7 cellular contexts compared by ENCODE assay signal in the genomic region with DNA sequence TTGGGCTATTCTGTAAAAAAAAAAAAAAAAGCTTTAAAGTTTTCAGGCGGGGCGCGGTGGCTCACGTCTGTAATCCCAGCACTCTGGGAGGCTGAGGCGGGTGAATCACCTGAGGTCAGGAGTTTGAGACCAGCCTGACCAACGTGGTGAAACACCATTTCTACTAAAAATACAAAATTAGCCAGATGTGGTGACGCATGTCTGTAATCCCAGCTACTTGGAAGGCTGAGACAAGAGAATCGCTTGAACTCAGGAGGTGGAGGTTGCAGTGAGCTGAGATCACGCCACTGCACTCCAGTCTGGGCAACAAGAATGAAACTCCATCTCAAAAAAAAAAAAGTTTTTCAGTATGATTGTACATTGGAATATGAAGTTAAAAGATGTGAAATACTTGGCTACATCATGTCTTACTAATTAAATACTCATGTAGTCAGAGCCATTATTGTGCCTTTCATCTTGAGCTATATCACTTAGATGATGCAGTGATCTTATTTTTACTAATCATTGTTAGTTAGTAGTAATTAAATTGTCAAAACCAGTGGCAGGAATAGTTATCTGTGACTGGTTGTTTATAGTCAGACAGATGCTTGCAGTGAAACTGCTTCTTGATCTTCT.
DNase-seq lines count a peak whose midpoint lies in the region; ATAC-seq and TF ChIP-seq lines count a peak whose summit lies in the region.
"Not testable (repeated sequence)": the region's sequence is repeated elsewhere in the genome, so short reads cannot be mapped to it uniquely, and the experiment has no call there.

No MANE protein-coding gene starts in this region.

- not testable (repeated sequence) for H3K4me3 Mint-ChIP-seq in activated CD4-positive, alpha-beta T cell treated with anti-CD3 and anti-CD28 coated beads for 36 hours

- H3K27ac Mint-ChIP-seq in activated CD4-positive, alpha-beta T cell treated with anti-CD3 and anti-CD28 coated beads for 36 hours = not testable (repeated sequence)

- H3K4me3 ChIP-seq in AG10803 (ENCODE audit: low read length); brain microvascular endothelial cell (ENCODE audit: low read depth, low read length): not testable (repeated sequence)

- intact Hi-C loops in activated CD4-positive, alpha-beta T cell treated with anti-CD3 and anti-CD28 coated beads for 36 hours (cut with DNase I, micrococcal nuclease) = not testable (repeated sequence)

- H3K27me3 Mint-ChIP-seq in activated CD4-positive, alpha-beta T cell treated with anti-CD3 and anti-CD28 coated beads for 36 hours = not testable (repeated sequence)

- CTCF ChIA-PET in activated CD4-positive, alpha-beta T cell treated with anti-CD3 and anti-CD28 coated beads for 36 hours (lab: Charles Lee) = not testable (repeated sequence)

- H3K27me3 ChIP-seq in brain microvascular endothelial cell (replicated peaks) = not testable (repeated sequence)

- H3K27ac ChIP-seq in brain microvascular endothelial cell = peak overlapping the region; percentile 68

- in situ Hi-C loops in brain microvascular endothelial cell (cut with HindIII; ENCODE audit: low pct_ligation_motif_present, low sequenced_read_pairs) = not testable (repeated sequence)

- DNase-seq in AG10803 (ENCODE audit: low read depth) (peak; percentile 86), GM04504 (ENCODE audit: low read depth) (peak; percentile 47), brain microvascular endothelial cell (peak; percentile 75), fibroblast of gingiva (ENCODE audit: low read depth) (peak; percentile 65), non-pigmented ciliary epithelial cell (ENCODE audit: low read depth) (peak; percentile 51), stromal cell of bone marrow (ENCODE audit: low read depth) (peak; percentile 43)
- not testable (repeated sequence) for DNase-seq in activated CD4-positive, alpha-beta T cell treated with anti-CD3 and anti-CD28 coated beads for 36 hours

- not testable (repeated sequence) for TF ChIP-seq CTCF in AG10803 (conservative IDR thresholded peaks at IDR 0.05; ENCODE audit: low read length); brain microvascular endothelial cell (IDR thresholded peaks at IDR 0.05; ENCODE audit: low read depth, low read length, missing control alignments)

- H3K36me3 Mint-ChIP-seq in activated CD4-positive, alpha-beta T cell treated with anti-CD3 and anti-CD28 coated beads for 36 hours (ENCODE audit: low read depth) = not testable (repeated sequence)

- H3K36me3 ChIP-seq in brain microvascular endothelial cell (replicated peaks) = peaks cover 73% of the 10 kb centered on the region

- POLR2A ChIA-PET in activated CD4-positive, alpha-beta T cell treated with anti-CD3 and anti-CD28 coated beads for 36 hours (lab: Charles Lee) = interaction anchor here (0.7 kb wide), 2 partner anchors 20 to 1061 kb away, joined by 4 to 5 read pairs; no protein-coding TSS in a partner anchor

- not testable (repeated sequence) for H3K4me1 Mint-ChIP-seq in activated CD4-positive, alpha-beta T cell treated with anti-CD3 and anti-CD28 coated beads for 36 hours

- not testable (repeated sequence) for H3K9me3 Mint-ChIP-seq in activated CD4-positive, alpha-beta T cell treated with anti-CD3 and anti-CD28 coated beads for 36 hours (ENCODE audit: low read depth)

- peak; percentile 49 for ATAC-seq in activated CD4-positive, alpha-beta T cell treated with anti-CD3 and anti-CD28 coated beads for 36 hours
